ENCODE assay signal across 8 cellular contexts in genomic region chr15:84658080-84658787, GRCh38. TPM values are rescaled to one million over a fixed set of nuclear protein-coding genes. Genes with fewer than 3 reads are reported as not detected.
DNase-seq lines count a peak whose midpoint lies in the region; ATAC-seq, FAIRE-seq and TF ChIP-seq lines count a peak whose summit lies in the region.

TSS of gene NMB (minus strand) at chr15:84658199. CDS start at chr15:84658152, 47 bp downstream.

- peaks cover 35% of the 10 kb centered on the region for H3K4me1 Mint-ChIP-seq in activated CD4-positive, alpha-beta memory T cell treated with anti-CD3 and anti-CD28 coated beads, Interleukin-2, amount 10 ng/mL, durations not matched to agents 7 days and 5 days

- peaks cover 0 to 20% (median 0%) of the 10 kb centered on the region in 11 experiments; a peak in 7 of 22 replicates for H3K36me3 ChIP-seq in BLaER1 treated with 17β-estradiol and CSF1 and Interleukin-3, amounts not matched to agents 10 nM and 100 nM
- no peaks in the 10 kb centered on the region for H3K36me3 ChIP-seq in lower lobe of right lung

- H3K27ac ChIP-seq in BLaER1 treated with 17β-estradiol and CSF1 and Interleukin-3, amounts not matched to agents 10 nM and 100 nM = peak within 1 kb of the TSS; percentile 43 to 84 (median 78); a peak in 21 of 22 replicates
- peak within 1 kb of the TSS; percentile 70 for H3K27ac ChIP-seq in lower lobe of right lung

- CTCF ChIA-PET in activated CD4-positive, alpha-beta memory T cell treated with anti-CD3 and anti-CD28 coated beads, Interleukin-2, amount 10 ng/mL, durations not matched to agents 7 days and 5 days (lab: Charles Lee) = interaction anchor here (0.6 to 6.1 kb wide), 22 partner anchors 9 to 406 kb away, joined by 3 to 36 read pairs (median 4); partner anchors contain the start of gene SEC11A

- DNase-seq in GM19239 (ENCODE audit: insufficient read length, low spot score) (peak; percentile 73), NCI-H69 (lab: John Stamatoyannopoulos, UW) (peak; percentile 84), ecto neural progenitor cell (ENCODE audit: low spot score) (peak; percentile 92), lower lobe of right lung (peak; percentile 89)
- DNase-seq in activated CD4-positive, alpha-beta memory T cell treated with anti-CD3 and anti-CD28 coated beads, Interleukin-2, amount 10 ng/mL, durations not matched to agents 7 days and 5 days = peak; percentile 83
- peak; percentile 65 to 79 (median 66) for DNase-seq in stimulated activated CD4-positive, alpha-beta T cell treated with anti-CD3 and anti-CD28 coated beads, TNF-alpha, amount 100 ng/mL, for 24 hours (ENCODE audit: low read depth in 3 of 3)

- H3K27me3 ChIP-seq in BLaER1 treated with 17β-estradiol and CSF1 and Interleukin-3, amounts not matched to agents 10 nM and 100 nM = no peaks in the 10 kb centered on the region
- no peaks in the 10 kb centered on the region for H3K27me3 ChIP-seq in lower lobe of right lung (ENCODE audit: low read depth)

- no peaks in the 10 kb centered on the region for H3K9me3 Mint-ChIP-seq in activated CD4-positive, alpha-beta memory T cell treated with anti-CD3 and anti-CD28 coated beads, Interleukin-2, amount 10 ng/mL, durations not matched to agents 7 days and 5 days

- intact Hi-C loops in lower lobe of right lung (cut with DNase I) = no loop called here

- H3K27me3 Mint-ChIP-seq in activated CD4-positive, alpha-beta memory T cell treated with anti-CD3 and anti-CD28 coated beads, Interleukin-2, amount 10 ng/mL, durations not matched to agents 7 days and 5 days = no peaks in the 10 kb centered on the region

- TF ChIP-seq CTCF in lower lobe of right lung (IDR thresholded peaks at IDR 0.05) = peak; percentile 56

- ATAC-seq in HG03442 (IDR thresholded peaks at IDR 0.05; ENCODE audit: unreplicated experiment) (peak; percentile 58), lower lobe of right lung (peak; percentile 80 to 90)

- H3K27ac Mint-ChIP-seq in activated CD4-positive, alpha-beta memory T cell treated with anti-CD3 and anti-CD28 coated beads, Interleukin-2, amount 10 ng/mL, durations not matched to agents 7 days and 5 days = peak within 1 kb of the TSS; percentile 76

- H3K4me3 ChIP-seq in BLaER1 treated with 17β-estradiol and CSF1 and Interleukin-3, amounts not matched to agents 10 nM and 100 nM = peak within 1 kb of the TSS; percentile 56 to 74 (median 63)
- H3K4me3 ChIP-seq in lower lobe of right lung = peak within 1 kb of the TSS; percentile 68

- peak within 1 kb of the TSS; percentile 71 to 85 (median 82) for H3K9ac ChIP-seq in BLaER1 treated with 17β-estradiol and CSF1 and Interleukin-3, amounts not matched to agents 10 nM and 100 nM

- FAIRE-seq in GM19239 (lab: Jason Lieb, UNC) = no peak

- H4K20me1 ChIP-seq in BLaER1 treated with 17β-estradiol and CSF1 and Interleukin-3, amounts not matched to agents 10 nM and 100 nM = peaks cover 0 to 13% (median 0%) of the 10 kb centered on the region in 11 experiments; a peak in 4 of 22 replicates

- peaks cover 44 to 62% (median 55%) of the 10 kb centered on the region in 10 experiments for H3K4me1 ChIP-seq in BLaER1 treated with 17β-estradiol and CSF1 and Interleukin-3, amounts not matched to agents 10 nM and 100 nM
- H3K4me1 ChIP-seq in lower lobe of right lung = peaks cover 25% of the 10 kb centered on the region

- POLR2A ChIA-PET in activated CD4-positive, alpha-beta memory T cell treated with anti-CD3 and anti-CD28 coated beads, Interleukin-2, amount 10 ng/mL, durations not matched to agents 7 days and 5 days (lab: Charles Lee) = interaction anchor here (0.8 to 5.3 kb wide), 12 partner anchors 10 to 91 kb away, joined by 3 to 24 read pairs (median 6); partner anchors contain the start of gene SEC11A

- peaks cover 11% of the 10 kb centered on the region for H3K36me3 Mint-ChIP-seq in activated CD4-positive, alpha-beta memory T cell treated with anti-CD3 and anti-CD28 coated beads, Interleukin-2, amount 10 ng/mL, durations not matched to agents 7 days and 5 days (ENCODE audit: low read depth)

- H3K4me2 ChIP-seq in BLaER1 treated with 17β-estradiol and CSF1 and Interleukin-3, amounts not matched to agents 10 nM and 100 nM = peak within 1 kb of the TSS; percentile 89 to 99 (median 95)

- no peaks in the 10 kb centered on the region for H3K9me3 ChIP-seq in BLaER1 treated with 17β-estradiol and CSF1 and Interleukin-3, amounts not matched to agents 10 nM and 100 nM (replicated peaks in 1 of 11)
- no peaks in the 10 kb centered on the region for H3K9me3 ChIP-seq in lower lobe of right lung

- H3K4me3 Mint-ChIP-seq in activated CD4-positive, alpha-beta memory T cell treated with anti-CD3 and anti-CD28 coated beads, Interleukin-2, amount 10 ng/mL, durations not matched to agents 7 days and 5 days = peak within 1 kb of the TSS; percentile 73

RNA-seq across cellular contexts. Expression of gene NMB, which starts in this region (rescaled TPM):
- total RNA-seq in activated CD4-positive, alpha-beta memory T cell treated with anti-CD3 and anti-CD28 coated beads, Interleukin-2, amount 10 ng/mL, durations not matched to agents 7 days and 5 days = 1 to 10 TPM; 4.0 to 4.1 TPM
- 10.4 TPM for total RNA-seq in lower lobe of right lung

Comparison
In these comparisons a context has a peak if more than half of its experiments do, and no peak if none do; other contexts are left out.
1. Peak in every context shown above with its lines: DNase-seq, ATAC-seq, H3K4me3 ChIP-seq and H3K27ac ChIP-seq.